Comparison of ENCODE assay signal across 10 cellular contexts in the genomic region with DNA sequence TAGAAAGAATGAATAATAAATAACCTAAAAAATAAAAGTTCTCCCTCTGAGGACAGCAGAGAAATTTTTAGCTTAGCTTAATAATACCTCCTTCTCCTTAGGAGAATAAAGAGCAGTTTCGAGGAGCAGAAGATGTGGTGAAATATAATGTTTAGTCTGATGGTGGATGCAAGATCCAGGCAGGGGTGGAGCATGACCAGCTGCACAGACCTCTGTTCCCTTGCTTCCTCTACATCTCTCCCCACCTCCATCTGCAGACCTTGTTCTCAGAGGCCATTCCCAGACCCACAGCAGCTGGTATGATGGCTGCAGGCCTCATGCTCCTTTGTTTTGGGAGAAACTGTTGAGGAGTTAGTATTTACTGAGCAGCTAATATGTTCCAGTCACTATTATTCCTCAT. TPM values are rescaled to one million over a fixed set of nuclear protein-coding genes. Genes with fewer than 3 reads are reported as not detected.
DNase-seq lines count a peak whose midpoint lies in the region; ATAC-seq and TF ChIP-seq lines count a peak whose summit lies in the region.
"Had no signal": no experiment of that assay in that cellular context is flagged by ENCODE, and none has a peak within 500 bp of the region (broad histone marks: within the 10 kb centered on the region; RNA-seq: fewer than 3 reads in every experiment).

No MANE protein-coding gene starts in this region.

- no peak for TF ChIP-seq POLR2A in esophagus muscularis mucosa (IDR thresholded peaks at IDR 0.05; ENCODE audit: low read depth)

- POLR2A ChIA-PET in SK-N-SH (lab: Yijun Ruan, JAX) = no interaction called here

- no peaks in the 10 kb centered on the region for H3K27me3 Mint-ChIP-seq in activated T-helper 2 cell treated with anti-CD3 and anti-CD28 coated beads, Interferon-gamma antibody, Interleukin-2, Interleukin-4, amounts not matched to agents 10 μg/mL and 5 μg/mL and 100 μg/mL, durations not matched to agents 14 hours and 24 hours and 36 hours (ENCODE audit: low read depth)

- no peaks in the 10 kb centered on the region for H3K9me3 ChIP-seq in SK-N-SH
- H3K9me3 ChIP-seq in esophagus muscularis mucosa = no peaks in the 10 kb centered on the region

- H3K36me3 ChIP-seq in SK-N-SH (replicated peaks in 1 of 2; ENCODE audit: control insufficient read depth in 1 of 2, insufficient read depth in 2 of 2, low read length in 1 of 2) (peaks cover 0 to 8% of the 10 kb centered on the region in 2 experiments), rectal smooth muscle tissue (ENCODE audit: control insufficient read depth, insufficient read depth, low read length) (peaks cover 3% of the 10 kb centered on the region), esophagus muscularis mucosa (peaks cover 0 to 25% (median 4%) of the 10 kb centered on the region in 4 donors)

- H3K27ac Mint-ChIP-seq in activated T-helper 2 cell treated with anti-CD3 and anti-CD28 coated beads, Interferon-gamma antibody, Interleukin-2, Interleukin-4, amounts not matched to agents 10 μg/mL and 5 μg/mL and 100 μg/mL, durations not matched to agents 14 hours and 24 hours and 36 hours = peak overlapping the region; percentile 45
- H3K27ac Mint-ChIP-seq: endodermal cell had no signal

- no peaks in the 10 kb centered on the region; the same call in 1 of the 2 replicates for H3K79me2 ChIP-seq in SK-N-SH (ENCODE audit: insufficient read depth)

- H3K27me3 ChIP-seq in SK-N-SH (ENCODE audit: insufficient read depth) = no peaks in the 10 kb centered on the region
- H3K27me3 ChIP-seq in rectal smooth muscle tissue (ENCODE audit: control insufficient read depth, insufficient read depth, low read length) = no peaks in the 10 kb centered on the region
- no peaks in the 10 kb centered on the region for H3K27me3 ChIP-seq in esophagus muscularis mucosa

- H3K9me3 Mint-ChIP-seq in activated T-helper 2 cell treated with anti-CD3 and anti-CD28 coated beads, Interferon-gamma antibody, Interleukin-2, Interleukin-4, amounts not matched to agents 10 μg/mL and 5 μg/mL and 100 μg/mL, durations not matched to agents 14 hours and 24 hours and 36 hours = no peaks in the 10 kb centered on the region
- H3K9me3 Mint-ChIP-seq: endodermal cell had no signal

- H3K4me3 Mint-ChIP-seq in activated T-helper 2 cell treated with anti-CD3 and anti-CD28 coated beads, Interferon-gamma antibody, Interleukin-2, Interleukin-4, amounts not matched to agents 10 μg/mL and 5 μg/mL and 100 μg/mL, durations not matched to agents 14 hours and 24 hours and 36 hours (ENCODE audit: low read depth) = peak overlapping the region; percentile 73
- H3K4me3 Mint-ChIP-seq: endodermal cell had no signal

- H2AFZ ChIP-seq in SK-N-SH (ENCODE audit: low read depth) = peak overlapping the region; percentile 90; the same call in 1 of the 2 replicates

- H3K9me2 ChIP-seq in SK-N-SH = no peaks in the 10 kb centered on the region

- no peaks in the 10 kb centered on the region for H3F3A ChIP-seq in SK-N-SH (replicated peaks; ENCODE audit: insufficient read depth)

- intact Hi-C loops in activated T-helper 2 cell treated with anti-CD3 and anti-CD28 coated beads, Interferon-gamma antibody, Interleukin-2, Interleukin-4, amounts not matched to agents 10 μg/mL and 5 μg/mL and 100 μg/mL, durations not matched to agents 14 hours and 24 hours and 36 hours (cut with micrococcal nuclease) = loop anchor here (5.0 kb wide), 1 partner anchor 91 kb away; a partner anchor contains a TSS
- intact Hi-C loops in esophagus muscularis mucosa (cut with DNase I) = no loop called here

- in situ Hi-C loops in KBM-7 (cut with MboI; ENCODE audit: low pct_unique_long_range_greater_than_20kb, low sequenced_read_pairs) = no loop called here

- TF ChIP-seq EP300 in SK-N-SH (IDR thresholded peaks at IDR 0.05; ENCODE audit: borderline replicate concordance in 1 of 2, low read depth in 1 of 2, low read length in 1 of 2) = no peak
- no peak for TF ChIP-seq EP300 in esophagus muscularis mucosa (IDR thresholded peaks at IDR 0.05)

- peaks cover 36% of the 10 kb centered on the region for H3K36me3 Mint-ChIP-seq in activated T-helper 2 cell treated with anti-CD3 and anti-CD28 coated beads, Interferon-gamma antibody, Interleukin-2, Interleukin-4, amounts not matched to agents 10 μg/mL and 5 μg/mL and 100 μg/mL, durations not matched to agents 14 hours and 24 hours and 36 hours (ENCODE audit: low read depth)

- no peak for TF ChIP-seq RAD21 in SK-N-SH (IDR thresholded peaks at IDR 0.05; ENCODE audit: low read length)

- peak; percentile 46 for DNase-seq in SK-N-SH
- peak; percentile 35 for DNase-seq in KBM-7
- DNase-seq in activated T-helper 2 cell treated with anti-CD3 and anti-CD28 coated beads, Interferon-gamma antibody, Interleukin-2, Interleukin-4, amounts not matched to agents 10 μg/mL and 5 μg/mL and 100 μg/mL, durations not matched to agents 14 hours and 24 hours and 36 hours (ENCODE audit: low spot score) = no peak
- DNase-seq in esophagus muscularis mucosa (ENCODE audit: extremely low spot score) = no peak
- DNase-seq in NCI-H2227 (lab: John Stamatoyannopoulos, UW; ENCODE audit: unreplicated experiment) = no peak
- DNase-seq: endodermal cell, Right ventricle myocardium superior had no signal

- H3K4me3 ChIP-seq in SK-N-SH (ENCODE audit: low read depth in 2 of 2, low read length in 1 of 2) (peak overlapping the region in 1 of 2 experiments; percentile 77; a peak in 2 of 4 replicates), rectal smooth muscle tissue (ENCODE audit: low read length) (peak overlapping the region; percentile 49), esophagus muscularis mucosa (no peak overlapping the region)

- 80% methylated on average over 1 of the region's 1 CpG for WGBS in SK-N-SH (ENCODE audit: low lambda C conversion rate)
- 71% methylated on average over 1 of the region's 1 CpG for WGBS in esophagus muscularis mucosa

- H4K20me1 ChIP-seq in SK-N-SH (ENCODE audit: insufficient read depth) = no peaks in the 10 kb centered on the region

- peaks cover 49% of the 10 kb centered on the region for H3K4me1 Mint-ChIP-seq in activated T-helper 2 cell treated with anti-CD3 and anti-CD28 coated beads, Interferon-gamma antibody, Interleukin-2, Interleukin-4, amounts not matched to agents 10 μg/mL and 5 μg/mL and 100 μg/mL, durations not matched to agents 14 hours and 24 hours and 36 hours (ENCODE audit: low read depth)
- H3K4me1 Mint-ChIP-seq: endodermal cell had no signal

- H3K4me2 ChIP-seq in SK-N-SH = peak overlapping the region; percentile 73; the same call in 1 of the 2 replicates

- H3K27ac ChIP-seq in SK-N-SH (ENCODE audit: low read depth in 2 of 2, low read length in 1 of 2) (peak overlapping the region in 1 of 2 experiments; percentile 58; a peak in 2 of 4 replicates), rectal smooth muscle tissue (ENCODE audit: low read depth, low read length) (no peak overlapping the region), esophagus muscularis mucosa (replicated peaks in 1 of 4) (no peak overlapping the region)

- peaks cover 12 to 16% of the 10 kb centered on the region in 2 experiments; a peak in 3 of 4 replicates for H3K4me1 ChIP-seq in SK-N-SH (ENCODE audit: control insufficient read depth in 1 of 2, insufficient read depth in 2 of 2, low read depth in 1 of 2, low read length in 1 of 2)
- H3K4me1 ChIP-seq in rectal smooth muscle tissue (ENCODE audit: control insufficient read depth, insufficient read depth, low read length) = no peaks in the 10 kb centered on the region
- H3K4me1 ChIP-seq in esophagus muscularis mucosa = peaks cover 10 to 24% (median 16%) of the 10 kb centered on the region in 4 donors

- TF ChIP-seq CTCF in SK-N-SH (IDR thresholded peaks at IDR 0.05) (no peak), esophagus muscularis mucosa (IDR thresholded peaks at IDR 0.05) (no peak)

- CTCF ChIA-PET in SK-N-SH (lab: Yijun Ruan, JAX) = interaction anchor here (0.6 to 1.3 kb wide), 3 partner anchors 11 to 26 kb away, joined by 3 to 5 read pairs (median 3); no protein-coding TSS in a partner anchor

- H3K9ac ChIP-seq in SK-N-SH (0 out of 2 replicates have a peak overlapping the region, but pooled peaks have one; percentile 74), rectal smooth muscle tissue (ENCODE audit: low read length) (no peak overlapping the region)

- ATAC-seq in SK-N-SH treated with all-trans-retinoic acid at 6 μM for 48 hours = no peak
- no peak for ATAC-seq in GM18873 (IDR thresholded peaks at IDR 0.05; ENCODE audit: low FRiP score, unreplicated experiment)

TF ChIP-seq in SK-N-SH, 30 proteins besides CTCF, POLR2A, EP300 and RAD21 (continues in another document):
- TF ChIP-seq POLR2AphosphoS5 (IDR thresholded peaks at IDR 0.05; ENCODE audit: low read depth, low read length) = no peak
- TF ChIP-seq TCF12 (IDR thresholded peaks at IDR 0.05) = no peak
- no peak for TF ChIP-seq ELF1 (IDR thresholded peaks at IDR 0.05)
- no peak for TF ChIP-seq CHD2 (IDR thresholded peaks at IDR 0.05; ENCODE audit: low read length, partially characterized antibody)

RNA-seq across cellular contexts. Expression of a gene that starts 1.5 kb away (rescaled TPM):
- 20.3 and 24.2 TPM in 2 replicates for polyA plus RNA-seq in SK-N-SH (2012; rRNA removed)
- 19.5 and 22.5 TPM in 2 replicates for polyA plus RNA-seq in SK-N-SH (2012; cell fraction: cytosol; rRNA removed)
- 31.8 and 33.3 TPM in 2 replicates for polyA plus RNA-seq in SK-N-SH (2012; cell fraction: nucleus; rRNA removed)
- total RNA-seq in activated T-helper 2 cell treated with anti-CD3 and anti-CD28 coated beads, Interferon-gamma antibody, Interleukin-2, Interleukin-4, amounts not matched to agents 10 μg/mL and 5 μg/mL and 100 μg/mL, durations not matched to agents 14 hours and 24 hours and 36 hours = 61.2 and 63.2 TPM in 2 replicates
- total RNA-seq in esophagus muscularis mucosa = 10 to 100 TPM in 2 of 4 donors, 1 to 10 TPM in 2; 6.6 to 14.1 (median 11.2) TPM

RNA-seq across cellular contexts. Expression of a gene that starts 16.4 kb away (rescaled TPM):
- polyA plus RNA-seq in SK-N-SH (2012; rRNA removed) = 11.1 and 18.0 TPM in 2 replicates
- polyA plus RNA-seq in SK-N-SH (2012; cell fraction: cytosol; rRNA removed) = 7.2 and 8.9 TPM in 2 replicates
- 31.9 and 47.9 TPM in 2 replicates for polyA plus RNA-seq in SK-N-SH (2012; cell fraction: nucleus; rRNA removed)
- total RNA-seq in activated T-helper 2 cell treated with anti-CD3 and anti-CD28 coated beads, Interferon-gamma antibody, Interleukin-2, Interleukin-4, amounts not matched to agents 10 μg/mL and 5 μg/mL and 100 μg/mL, durations not matched to agents 14 hours and 24 hours and 36 hours = 23.9 and 24.6 TPM in 2 replicates
- total RNA-seq in esophagus muscularis mucosa = 1 to 10 TPM; 6.1 to 7.7 (median 6.9) TPM

RNA-seq across cellular contexts. Expression of a gene that starts 35.6 kb away (rescaled TPM):
- 14.2 and 17.6 TPM in 2 replicates for polyA plus RNA-seq in SK-N-SH (2012; rRNA removed)
- polyA plus RNA-seq in SK-N-SH (2012; cell fraction: cytosol; rRNA removed) = 11.9 and 13.4 TPM in 2 replicates
- 45.8 and 55.5 TPM in 2 replicates for polyA plus RNA-seq in SK-N-SH (2012; cell fraction: nucleus; rRNA removed)
- 34.8 and 38.6 TPM in 2 replicates for total RNA-seq in activated T-helper 2 cell treated with anti-CD3 and anti-CD28 coated beads, Interferon-gamma antibody, Interleukin-2, Interleukin-4, amounts not matched to agents 10 μg/mL and 5 μg/mL and 100 μg/mL, durations not matched to agents 14 hours and 24 hours and 36 hours
- 10 to 100 TPM in 1 of 4 donors, 1 to 10 TPM in 3; 5.3 to 12.9 (median 6.9) TPM for total RNA-seq in esophagus muscularis mucosa

Comparison
In these comparisons a context has a peak if more than half of its experiments do, and no peak if none do; other contexts are left out.
1. DNase-seq: peak in SK-N-SH (single experiment) and KBM-7 (single experiment); none in activated T-helper 2 cell treated with anti-CD3 and anti-CD28 coated beads, Interferon-gamma antibody, Interleukin-2, Interleukin-4, amounts not matched to agents 10 μg/mL and 5 μg/mL and 100 μg/mL, durations not matched to agents 14 hours and 24 hours and 36 hours (single experiment), esophagus muscularis mucosa (single experiment) and NCI-H2227 (single experiment).